In the genomic region with DNA sequence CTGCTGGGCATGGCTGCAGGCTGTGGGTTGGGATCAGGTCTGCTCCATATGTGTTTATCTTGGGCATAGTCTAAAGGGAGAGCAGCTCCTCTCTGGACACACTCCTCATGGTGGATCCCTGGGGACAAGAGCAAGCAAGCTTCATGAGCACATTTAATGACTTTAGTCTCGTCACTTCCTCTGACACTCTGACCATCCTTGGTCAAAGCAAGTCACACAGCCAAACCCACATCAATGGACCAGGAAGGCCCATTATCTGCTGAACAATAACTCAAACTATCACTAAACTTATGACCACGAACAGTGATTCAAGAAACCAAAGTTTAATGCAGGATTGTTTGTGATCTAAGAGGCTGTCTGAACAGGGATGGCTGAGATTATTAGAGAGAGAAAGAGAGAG, we compare ENCODE assay signal across 1 cellular context.
TF ChIP-seq lines count a peak whose summit lies in the region.

No MANE protein-coding gene starts in this region.

TF ChIP-seq in GM12878, 131 proteins besides CTCF, POLR2A, EP300 and RAD21:
- TF ChIP-seq, protein P1, sequence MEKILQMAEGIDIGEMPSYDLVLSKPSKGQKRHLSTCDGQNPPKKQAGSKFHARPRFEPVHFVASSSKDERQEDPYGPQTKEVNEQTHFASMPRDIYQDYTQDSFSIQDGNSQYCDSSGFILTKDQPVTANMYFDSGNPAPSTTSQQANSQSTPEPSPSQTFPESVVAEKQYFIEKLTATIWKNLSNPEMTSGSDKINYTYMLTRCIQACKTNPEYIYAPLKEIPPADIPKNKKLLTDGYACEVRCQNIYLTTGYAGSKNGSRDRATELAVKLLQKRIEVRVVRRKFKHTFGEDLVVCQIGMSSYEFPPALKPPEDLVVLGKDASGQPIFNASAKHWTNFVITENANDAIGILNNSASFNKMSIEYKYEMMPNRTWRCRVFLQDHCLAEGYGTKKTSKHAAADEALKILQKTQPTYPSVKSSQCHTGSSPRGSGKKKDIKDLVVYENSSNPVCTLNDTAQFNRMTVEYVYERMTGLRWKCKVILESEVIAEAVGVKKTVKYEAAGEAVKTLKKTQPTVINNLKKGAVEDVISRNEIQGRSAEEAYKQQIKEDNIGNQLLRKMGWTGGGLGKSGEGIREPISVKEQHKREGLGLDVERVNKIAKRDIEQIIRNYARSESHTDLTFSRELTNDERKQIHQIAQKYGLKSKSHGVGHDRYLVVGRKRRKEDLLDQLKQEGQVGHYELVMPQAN (conservative IDR thresholded peaks at IDR 0.05) = no peak
- TF ChIP-seq MEF2B (IDR thresholded peaks at IDR 0.05; ENCODE audit: partially characterized antibody, poor library complexity, severe bottlenecking) = peak; percentile 84
- TF ChIP-seq, protein P2, sequence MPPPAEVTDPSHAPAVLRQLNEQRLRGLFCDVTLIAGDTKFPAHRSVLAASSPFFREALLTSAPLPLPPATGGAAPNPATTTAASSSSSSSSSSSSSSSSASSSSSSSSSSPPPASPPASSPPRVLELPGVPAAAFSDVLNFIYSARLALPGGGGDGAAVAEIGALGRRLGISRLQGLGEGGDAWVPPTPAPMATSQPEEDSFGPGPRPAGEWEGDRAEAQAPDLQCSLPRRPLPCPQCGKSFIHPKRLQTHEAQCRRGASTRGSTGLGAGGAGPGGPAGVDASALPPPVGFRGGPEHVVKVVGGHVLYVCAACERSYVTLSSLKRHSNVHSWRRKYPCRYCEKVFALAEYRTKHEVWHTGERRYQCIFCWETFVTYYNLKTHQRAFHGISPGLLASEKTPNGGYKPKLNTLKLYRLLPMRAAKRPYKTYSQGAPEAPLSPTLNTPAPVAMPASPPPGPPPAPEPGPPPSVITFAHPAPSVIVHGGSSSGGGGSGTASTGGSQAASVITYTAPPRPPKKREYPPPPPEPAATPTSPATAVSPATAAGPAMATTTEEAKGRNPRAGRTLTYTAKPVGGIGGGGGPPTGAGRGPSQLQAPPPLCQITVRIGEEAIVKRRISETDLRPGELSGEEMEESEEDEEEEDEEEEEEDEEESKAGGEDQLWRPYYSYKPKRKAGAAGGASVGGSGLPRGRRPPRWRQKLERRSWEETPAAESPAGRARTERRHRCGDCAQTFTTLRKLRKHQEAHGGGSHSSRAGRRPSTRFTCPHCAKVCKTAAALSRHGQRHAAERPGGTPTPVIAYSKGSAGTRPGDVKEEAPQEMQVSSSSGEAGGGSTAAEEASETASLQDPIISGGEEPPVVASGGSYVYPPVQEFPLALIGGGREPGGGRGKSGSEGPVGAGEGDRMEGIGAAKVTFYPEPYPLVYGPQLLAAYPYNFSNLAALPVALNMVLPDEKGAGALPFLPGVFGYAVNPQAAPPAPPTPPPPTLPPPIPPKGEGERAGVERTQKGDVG (CRISPR knock-in tag; IDR thresholded peaks at IDR 0.05) = no peak
- peak; percentile 92 for TF ChIP-seq MTA2 (IDR thresholded peaks at IDR 0.05; ENCODE audit: low read depth)
- 0 out of 2 replicates have a peak, but pooled peaks have one; percentile 17 for TF ChIP-seq GABPA (IDR thresholded peaks at IDR 0.05; ENCODE audit: low read depth)
- TF ChIP-seq SREBF2 (IDR thresholded peaks at IDR 0.05; ENCODE audit: low read length) = no peak
- TF ChIP-seq, protein P3, sequence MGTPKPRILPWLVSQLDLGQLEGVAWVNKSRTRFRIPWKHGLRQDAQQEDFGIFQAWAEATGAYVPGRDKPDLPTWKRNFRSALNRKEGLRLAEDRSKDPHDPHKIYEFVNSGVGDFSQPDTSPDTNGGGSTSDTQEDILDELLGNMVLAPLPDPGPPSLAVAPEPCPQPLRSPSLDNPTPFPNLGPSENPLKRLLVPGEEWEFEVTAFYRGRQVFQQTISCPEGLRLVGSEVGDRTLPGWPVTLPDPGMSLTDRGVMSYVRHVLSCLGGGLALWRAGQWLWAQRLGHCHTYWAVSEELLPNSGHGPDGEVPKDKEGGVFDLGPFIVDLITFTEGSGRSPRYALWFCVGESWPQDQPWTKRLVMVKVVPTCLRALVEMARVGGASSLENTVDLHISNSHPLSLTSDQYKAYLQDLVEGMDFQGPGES (IDR thresholded peaks at IDR 0.05) = no peak
- no peak for TF ChIP-seq MXI1 (IDR thresholded peaks at IDR 0.05; ENCODE audit: low read depth, low read length)
- TF ChIP-seq HDGF (IDR thresholded peaks at IDR 0.05) = no peak
- no peak; the same call in 1 of the 2 replicates for TF ChIP-seq SPI1 (IDR thresholded peaks at IDR 0.05; ENCODE audit: borderline replicate concordance, insufficient read depth, low read depth, low read length)
- TF ChIP-seq KAT2A (conservative IDR thresholded peaks at IDR 0.05; ENCODE audit: control insufficient read depth, low read depth, low read length) = no peak
- no peak for TF ChIP-seq CHD1 (IDR thresholded peaks at IDR 0.05; ENCODE audit: low read depth, low read length)
- TF ChIP-seq BCL11A (IDR thresholded peaks at IDR 0.05; ENCODE audit: low read depth, low read length) = peak; percentile 15; the same call in 1 of the 2 replicates
- TF ChIP-seq CREM (IDR thresholded peaks at IDR 0.05; ENCODE audit: low read depth) = no peak
- TF ChIP-seq YBX1 (IDR thresholded peaks at IDR 0.05) = no peak
- TF ChIP-seq ATF7 (IDR thresholded peaks at IDR 0.05; ENCODE audit: low read depth) = peak; percentile 59; the same call in 1 of the 2 replicates
- TF ChIP-seq SUPT20H (IDR thresholded peaks at IDR 0.05; ENCODE audit: borderline replicate concordance, control insufficient read depth, low read depth, low read length) = no peak
- peak in 1 of 2 experiments; percentile 50; a peak in 1 of 4 replicates for TF ChIP-seq BHLHE40 (IDR thresholded peaks at IDR 0.05; ENCODE audit: borderline replicate concordance in 1 of 2, low read depth in 2 of 2, low read length in 1 of 2)
- 0 out of 2 replicates have a peak, but pooled peaks have one; percentile 33 for TF ChIP-seq YY1 (IDR thresholded peaks at IDR 0.05; ENCODE audit: low read depth, low read length)
- TF ChIP-seq, protein P4, sequence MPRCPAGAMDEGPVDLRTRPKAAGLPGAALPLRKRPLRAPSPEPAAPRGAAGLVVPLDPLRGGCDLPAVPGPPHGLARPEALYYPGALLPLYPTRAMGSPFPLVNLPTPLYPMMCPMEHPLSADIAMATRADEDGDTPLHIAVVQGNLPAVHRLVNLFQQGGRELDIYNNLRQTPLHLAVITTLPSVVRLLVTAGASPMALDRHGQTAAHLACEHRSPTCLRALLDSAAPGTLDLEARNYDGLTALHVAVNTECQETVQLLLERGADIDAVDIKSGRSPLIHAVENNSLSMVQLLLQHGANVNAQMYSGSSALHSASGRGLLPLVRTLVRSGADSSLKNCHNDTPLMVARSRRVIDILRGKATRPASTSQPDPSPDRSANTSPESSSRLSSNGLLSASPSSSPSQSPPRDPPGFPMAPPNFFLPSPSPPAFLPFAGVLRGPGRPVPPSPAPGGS (IDR thresholded peaks at IDR 0.05; ENCODE audit: borderline replicate concordance, insufficient read depth, low read depth, low read length, poor library complexity, severe bottlenecking) = no peak
- peak; percentile 66 for TF ChIP-seq RUNX3 (IDR thresholded peaks at IDR 0.05; ENCODE audit: low read length)
- TF ChIP-seq CREB1 (IDR thresholded peaks at IDR 0.05; ENCODE audit: low read depth) = peak; percentile 51; the same call in 1 of the 2 replicates
- TF ChIP-seq NR2F1 (conservative IDR thresholded peaks at IDR 0.05) = peak; percentile 77
- peak; percentile 38 for TF ChIP-seq IKZF1 (conservative IDR thresholded peaks at IDR 0.05)
- TF ChIP-seq, protein P5, sequence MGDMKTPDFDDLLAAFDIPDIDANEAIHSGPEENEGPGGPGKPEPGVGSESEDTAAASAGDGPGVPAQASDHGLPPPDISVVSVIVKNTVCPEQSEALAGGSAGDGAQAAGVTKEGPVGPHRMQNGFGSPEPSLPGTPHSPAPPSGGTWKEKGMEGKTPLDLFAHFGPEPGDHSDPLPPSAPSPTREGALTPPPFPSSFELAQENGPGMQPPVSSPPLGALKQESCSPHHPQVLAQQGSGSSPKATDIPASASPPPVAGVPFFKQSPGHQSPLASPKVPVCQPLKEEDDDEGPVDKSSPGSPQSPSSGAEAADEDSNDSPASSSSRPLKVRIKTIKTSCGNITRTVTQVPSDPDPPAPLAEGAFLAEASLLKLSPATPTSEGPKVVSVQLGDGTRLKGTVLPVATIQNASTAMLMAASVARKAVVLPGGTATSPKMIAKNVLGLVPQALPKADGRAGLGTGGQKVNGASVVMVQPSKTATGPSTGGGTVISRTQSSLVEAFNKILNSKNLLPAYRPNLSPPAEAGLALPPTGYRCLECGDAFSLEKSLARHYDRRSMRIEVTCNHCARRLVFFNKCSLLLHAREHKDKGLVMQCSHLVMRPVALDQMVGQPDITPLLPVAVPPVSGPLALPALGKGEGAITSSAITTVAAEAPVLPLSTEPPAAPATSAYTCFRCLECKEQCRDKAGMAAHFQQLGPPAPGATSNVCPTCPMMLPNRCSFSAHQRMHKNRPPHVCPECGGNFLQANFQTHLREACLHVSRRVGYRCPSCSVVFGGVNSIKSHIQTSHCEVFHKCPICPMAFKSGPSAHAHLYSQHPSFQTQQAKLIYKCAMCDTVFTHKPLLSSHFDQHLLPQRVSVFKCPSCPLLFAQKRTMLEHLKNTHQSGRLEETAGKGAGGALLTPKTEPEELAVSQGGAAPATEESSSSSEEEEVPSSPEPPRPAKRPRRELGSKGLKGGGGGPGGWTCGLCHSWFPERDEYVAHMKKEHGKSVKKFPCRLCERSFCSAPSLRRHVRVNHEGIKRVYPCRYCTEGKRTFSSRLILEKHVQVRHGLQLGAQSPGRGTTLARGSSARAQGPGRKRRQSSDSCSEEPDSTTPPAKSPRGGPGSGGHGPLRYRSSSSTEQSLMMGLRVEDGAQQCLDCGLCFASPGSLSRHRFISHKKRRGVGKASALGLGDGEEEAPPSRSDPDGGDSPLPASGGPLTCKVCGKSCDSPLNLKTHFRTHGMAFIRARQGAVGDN (IDR thresholded peaks at IDR 0.05) = no peak
- TF ChIP-seq, protein P6, sequence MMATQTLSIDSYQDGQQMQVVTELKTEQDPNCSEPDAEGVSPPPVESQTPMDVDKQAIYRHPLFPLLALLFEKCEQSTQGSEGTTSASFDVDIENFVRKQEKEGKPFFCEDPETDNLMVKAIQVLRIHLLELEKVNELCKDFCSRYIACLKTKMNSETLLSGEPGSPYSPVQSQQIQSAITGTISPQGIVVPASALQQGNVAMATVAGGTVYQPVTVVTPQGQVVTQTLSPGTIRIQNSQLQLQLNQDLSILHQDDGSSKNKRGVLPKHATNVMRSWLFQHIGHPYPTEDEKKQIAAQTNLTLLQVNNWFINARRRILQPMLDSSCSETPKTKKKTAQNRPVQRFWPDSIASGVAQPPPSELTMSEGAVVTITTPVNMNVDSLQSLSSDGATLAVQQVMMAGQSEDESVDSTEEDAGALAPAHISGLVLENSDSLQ (IDR thresholded peaks at IDR 0.05) = no peak
- TF ChIP-seq, protein P7, sequence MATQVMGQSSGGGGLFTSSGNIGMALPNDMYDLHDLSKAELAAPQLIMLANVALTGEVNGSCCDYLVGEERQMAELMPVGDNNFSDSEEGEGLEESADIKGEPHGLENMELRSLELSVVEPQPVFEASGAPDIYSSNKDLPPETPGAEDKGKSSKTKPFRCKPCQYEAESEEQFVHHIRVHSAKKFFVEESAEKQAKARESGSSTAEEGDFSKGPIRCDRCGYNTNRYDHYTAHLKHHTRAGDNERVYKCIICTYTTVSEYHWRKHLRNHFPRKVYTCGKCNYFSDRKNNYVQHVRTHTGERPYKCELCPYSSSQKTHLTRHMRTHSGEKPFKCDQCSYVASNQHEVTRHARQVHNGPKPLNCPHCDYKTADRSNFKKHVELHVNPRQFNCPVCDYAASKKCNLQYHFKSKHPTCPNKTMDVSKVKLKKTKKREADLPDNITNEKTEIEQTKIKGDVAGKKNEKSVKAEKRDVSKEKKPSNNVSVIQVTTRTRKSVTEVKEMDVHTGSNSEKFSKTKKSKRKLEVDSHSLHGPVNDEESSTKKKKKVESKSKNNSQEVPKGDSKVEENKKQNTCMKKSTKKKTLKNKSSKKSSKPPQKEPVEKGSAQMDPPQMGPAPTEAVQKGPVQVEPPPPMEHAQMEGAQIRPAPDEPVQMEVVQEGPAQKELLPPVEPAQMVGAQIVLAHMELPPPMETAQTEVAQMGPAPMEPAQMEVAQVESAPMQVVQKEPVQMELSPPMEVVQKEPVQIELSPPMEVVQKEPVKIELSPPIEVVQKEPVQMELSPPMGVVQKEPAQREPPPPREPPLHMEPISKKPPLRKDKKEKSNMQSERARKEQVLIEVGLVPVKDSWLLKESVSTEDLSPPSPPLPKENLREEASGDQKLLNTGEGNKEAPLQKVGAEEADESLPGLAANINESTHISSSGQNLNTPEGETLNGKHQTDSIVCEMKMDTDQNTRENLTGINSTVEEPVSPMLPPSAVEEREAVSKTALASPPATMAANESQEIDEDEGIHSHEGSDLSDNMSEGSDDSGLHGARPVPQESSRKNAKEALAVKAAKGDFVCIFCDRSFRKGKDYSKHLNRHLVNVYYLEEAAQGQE (IDR thresholded peaks at IDR 0.05; ENCODE audit: low read depth, low read length) = no peak
- peak; percentile 46; the same call in 1 of the 2 replicates for TF ChIP-seq DPF2 (IDR thresholded peaks at IDR 0.05)
- peak in 1 of 2 experiments; percentile 31; a peak in 2 of 4 replicates for TF ChIP-seq IKZF2 (IDR thresholded peaks at IDR 0.05)
